Comparison of ENCODE assay signal across 20 cellular contexts in the genomic region with DNA sequence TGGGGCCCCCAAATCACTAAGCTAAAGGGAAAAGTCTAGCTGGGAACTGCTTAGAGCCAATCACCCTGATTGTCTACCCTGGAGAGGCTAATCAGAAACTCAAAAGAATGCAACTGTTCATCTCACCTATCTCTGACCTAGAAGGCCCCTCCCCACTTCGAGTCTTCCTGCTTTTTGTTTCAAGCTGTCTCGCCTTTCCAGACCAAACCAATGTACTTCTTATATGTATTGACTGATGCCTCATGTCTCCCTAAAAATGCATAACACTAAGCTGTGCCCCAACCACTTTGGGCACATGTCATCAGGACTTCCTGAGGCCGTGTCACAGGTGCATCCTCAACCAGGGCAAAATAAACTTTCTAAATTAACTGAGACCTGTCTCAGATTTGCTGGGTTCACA.
DNase-seq lines count a peak whose midpoint lies in the region; FAIRE-seq and TF ChIP-seq lines count a peak whose summit lies in the region.
"Had no signal": no experiment of that assay in that cellular context is flagged by ENCODE, and none has a peak within 500 bp of the region (broad histone marks: within the 10 kb centered on the region; RNA-seq: fewer than 3 reads in every experiment).

No MANE protein-coding gene starts in this region.

- dilution Hi-C loops in endothelial cell of umbilical vein (cut with MboI; ENCODE audit: extremely low pct_ligation_motif_present, low sequenced_read_pairs) = no loop called here

- H3K4me1 ChIP-seq in OCI-LY7 (ENCODE audit: insufficient read depth, low read length, poor library complexity, severe bottlenecking) = peaks cover 14% of the 10 kb centered on the region
- peaks cover 66% of the 10 kb centered on the region for H3K4me1 ChIP-seq in endothelial cell of umbilical vein (ENCODE audit: control insufficient read depth, extremely low read depth, insufficient read depth, low read length)

- no peaks in the 10 kb centered on the region for H3K9me1 ChIP-seq in endothelial cell of umbilical vein (replicated peaks; ENCODE audit: control insufficient read depth, extremely low read depth, insufficient read depth, low read length)

- no peaks in the 10 kb centered on the region for H4K20me1 ChIP-seq in OCI-LY7 (ENCODE audit: insufficient read depth, low read length)
- no peaks in the 10 kb centered on the region for H4K20me1 ChIP-seq in endothelial cell of umbilical vein (replicated peaks; ENCODE audit: control insufficient read depth, extremely low read depth, insufficient read depth, low read length)

- no peaks in the 10 kb centered on the region for H3K9me3 Mint-ChIP-seq in nephron
- H3K9me3 Mint-ChIP-seq: activated naive CD8-positive, alpha-beta T cell treated with anti-CD3 and anti-CD28 coated beads, Interleukin-2, amount 50 U/mL, for 24 hours; activated T-helper 1 cell treated with anti-CD3 and anti-CD28 coated beads, Interleukin-12 subunit alpha, Interleukin-12 subunit beta, Interleukin-2, Interleukin-4 antibody, amounts not matched to agents 30 ng/mL and 10 ng/mL and 1 ng/mL, durations not matched to agents 14 hours and 24 hours and 36 hours; T-helper 1 cell treated with Interleukin-12 subunit alpha and Interleukin-12 subunit beta and Interleukin-4 antibody, amounts not matched to agents 30 μg/mL and 1 μg/mL, for 36 hours had no signal

- no peaks in the 10 kb centered on the region for H3K36me3 ChIP-seq in OCI-LY7 (ENCODE audit: insufficient read depth, low read length)
- peaks cover 0 to 3% of the 10 kb centered on the region in 2 experiments for H3K36me3 ChIP-seq in endothelial cell of umbilical vein (ENCODE audit: control insufficient read depth in 2 of 2, extremely low read depth in 1 of 2, insufficient read depth in 2 of 2, low read length in 2 of 2)
- peaks cover 5% of the 10 kb centered on the region for H3K36me3 ChIP-seq in MG63

- no peaks in the 10 kb centered on the region for H3K27me3 ChIP-seq in endothelial cell of umbilical vein (ENCODE audit: control insufficient read depth in 2 of 2, insufficient read depth in 2 of 2, low read length in 2 of 2)
- no peaks in the 10 kb centered on the region for H3K27me3 ChIP-seq in MG63

- H3K27me3 Mint-ChIP-seq in nephron (ENCODE audit: low read depth) = no peaks in the 10 kb centered on the region
- H3K27me3 Mint-ChIP-seq: activated naive CD8-positive, alpha-beta T cell treated with anti-CD3 and anti-CD28 coated beads, Interleukin-2, amount 50 U/mL, for 24 hours had no signal

- peak; percentile 5 for FAIRE-seq in GM12892 (lab: Jason Lieb, UNC)
- FAIRE-seq in endothelial cell of umbilical vein (lab: Jason Lieb, UNC) = no peak
- FAIRE-seq: GM12891 had no signal

- CTCF ChIA-PET in OCI-LY7 (lab: Charles Lee; ENCODE audit: unreplicated experiment) = no interaction called here
- CTCF ChIA-PET in endothelial cell of umbilical vein (lab: Charles Lee) = interaction anchor here (1.0 to 5.0 kb wide), 3 partner anchors 8 to 65 kb away, joined by 3 to 22 read pairs (median 4); no protein-coding TSS in a partner anchor

- TF ChIP-seq CTCF in OCI-LY7 (conservative IDR thresholded peaks at IDR 0.05; ENCODE audit: low read length) = no peak
- no peak for TF ChIP-seq CTCF in endothelial cell of umbilical vein (IDR thresholded peaks at IDR 0.05; ENCODE audit: extremely low read depth in 1 of 2, insufficient read depth in 1 of 2, low read depth in 1 of 2, low read length in 2 of 2)
- no peak for TF ChIP-seq CTCF in nephron (IDR thresholded peaks at IDR 0.05; ENCODE audit: unreplicated experiment in 3 of 3)

- H3K9ac ChIP-seq in endothelial cell of umbilical vein (replicated peaks; ENCODE audit: extremely low read depth, insufficient read depth, low read length) = peak overlapping the region; percentile 87

- no peaks in the 10 kb centered on the region; the same call in 1 of the 2 replicates for H3K9me2 ChIP-seq in OCI-LY7 (ENCODE audit: insufficient read depth, low read length)

- H3K79me2 ChIP-seq in OCI-LY7 (ENCODE audit: insufficient read depth, low read depth, low read length) = no peaks in the 10 kb centered on the region
- peaks cover 21% of the 10 kb centered on the region for H3K79me2 ChIP-seq in endothelial cell of umbilical vein (ENCODE audit: control insufficient read depth, insufficient read depth, low read length)

- H3K27ac Mint-ChIP-seq in nephron = peak overlapping the region; percentile 39 to 80 (median 54)
- H3K27ac Mint-ChIP-seq: activated naive CD8-positive, alpha-beta T cell treated with anti-CD3 and anti-CD28 coated beads, Interleukin-2, amount 50 U/mL, for 24 hours; activated T-helper 1 cell treated with anti-CD3 and anti-CD28 coated beads, Interleukin-12 subunit alpha, Interleukin-12 subunit beta, Interleukin-2, Interleukin-4 antibody, amounts not matched to agents 30 ng/mL and 10 ng/mL and 1 ng/mL, durations not matched to agents 14 hours and 24 hours and 36 hours; T-helper 1 cell treated with Interleukin-12 subunit alpha and Interleukin-12 subunit beta and Interleukin-4 antibody, amounts not matched to agents 30 μg/mL and 1 μg/mL, for 36 hours had no signal

- POLR2A ChIA-PET in OCI-LY7 (lab: Charles Lee) = interaction anchor here (0.9 to 2.0 kb wide), 6 partner anchors 13 to 396 kb away, joined by 3 to 10 read pairs (median 4); no protein-coding TSS in a partner anchor
- POLR2A ChIA-PET in endothelial cell of umbilical vein (lab: Charles Lee) = no interaction called here

- peak overlapping the region; percentile 19 for H3K4me2 ChIP-seq in OCI-LY7 (ENCODE audit: low read length)
- no peak overlapping the region for H3K4me2 ChIP-seq in endothelial cell of umbilical vein (ENCODE audit: insufficient read depth, low read length)

- H3K4me1 Mint-ChIP-seq in nephron = peaks cover 38% of the 10 kb centered on the region

- H3K9me3 ChIP-seq in OCI-LY7 (ENCODE audit: low read length) (no peaks in the 10 kb centered on the region), endothelial cell of umbilical vein (replicated peaks; ENCODE audit: control insufficient read depth, insufficient read depth, low read length) (no peaks in the 10 kb centered on the region), MG63 (no peaks in the 10 kb centered on the region)

- intact Hi-C loops in OCI-LY7 (cut with micrococcal nuclease; ENCODE audit: unreplicated experiment) = no loop called here
- intact Hi-C loops in endothelial cell of umbilical vein (cut with micrococcal nuclease) = loop anchor here (5.0 kb wide), 1 partner anchor 354 kb away; a partner anchor contains a TSS

- DNase-seq in GM12892 (ENCODE audit: insufficient read length) (no peak), OCI-LY7 (ENCODE audit: low spot score) (peak; percentile 41), endothelial cell of umbilical vein (ENCODE audit: low read depth, low spot score) (peak; percentile 55), NCI-H2081 (lab: John Stamatoyannopoulos, UW) (no peak), MG63 (no peak), NCI-H446 treated with DMSO at 0.1 percent for 48 hours (lab: John Stamatoyannopoulos, UW) (no peak)
- DNase-seq: activated CD8-positive, alpha-beta memory T cell treated with anti-CD3 and anti-CD28 coated beads for 24 hours; activated naive CD8-positive, alpha-beta T cell treated with anti-CD3 and anti-CD28 coated beads, Interleukin-2, amount 50 U/mL, for 24 hours; effector CD8-positive, alpha-beta T cell; hippocampal formation; Kasumi-1; NCI-H1436 treated with DMSO at 0.1 percent for 48 hours; NCI-H2227 treated with DMSO at 0.1 percent for 48 hours; stimulated activated CD4-positive, alpha-beta T cell treated with anti-CD3 and anti-CD28 coated beads, Interleukin-4, amount 100 ng/mL, for 4 hours; stimulated activated CD8-positive, alpha-beta memory T cell treated with anti-CD3 and anti-CD28 coated beads, Interleukin-4, amount 100 ng/mL, for 48 hours had no signal

- H3K4me3 Mint-ChIP-seq in nephron = no peak overlapping the region
- H3K4me3 Mint-ChIP-seq: activated naive CD8-positive, alpha-beta T cell treated with anti-CD3 and anti-CD28 coated beads, Interleukin-2, amount 50 U/mL, for 24 hours; activated T-helper 1 cell treated with anti-CD3 and anti-CD28 coated beads, Interleukin-12 subunit alpha, Interleukin-12 subunit beta, Interleukin-2, Interleukin-4 antibody, amounts not matched to agents 30 ng/mL and 10 ng/mL and 1 ng/mL, durations not matched to agents 14 hours and 24 hours and 36 hours; T-helper 1 cell treated with Interleukin-12 subunit alpha and Interleukin-12 subunit beta and Interleukin-4 antibody, amounts not matched to agents 30 μg/mL and 1 μg/mL, for 36 hours had no signal

- no TSS peak for BruUV-seq in OCI-LY7 (replicated peaks; lab: Mats Ljungman, UMichigan)
- BruUV-seq in endothelial cell of umbilical vein (replicated peaks; lab: Mats Ljungman, UMichigan) = no TSS peak

- TF ChIP-seq POLR2A in GM12892 (IDR thresholded peaks at IDR 0.05; ENCODE audit: low read depth, low read length) (no peak), endothelial cell of umbilical vein (IDR thresholded peaks at IDR 0.05; ENCODE audit: low read depth, low read length) (no peak)

- peak overlapping the region; percentile 53; the same call in 1 of the 2 replicates for H2AFZ ChIP-seq in OCI-LY7 (ENCODE audit: low read length)
- no peak overlapping the region for H2AFZ ChIP-seq in endothelial cell of umbilical vein (ENCODE audit: low read depth, low read length)

- no peak overlapping the region for H3K27ac ChIP-seq in OCI-LY7 (ENCODE audit: low read depth, low read length, poor library complexity, severe bottlenecking)
- H3K27ac ChIP-seq in endothelial cell of umbilical vein (ENCODE audit: insufficient read depth, low read depth, low read length) = peak overlapping the region; percentile 99
- H3K27ac ChIP-seq: HL-60 had no signal

- H3K4me3 ChIP-seq in OCI-LY7 (ENCODE audit: low read depth, low read length, poor library complexity, severe bottlenecking) (no peak overlapping the region), endothelial cell of umbilical vein (replicated peaks in 1 of 3; ENCODE audit: insufficient read depth in 1 of 3, low read depth in 1 of 3, low read length in 3 of 3) (no peak overlapping the region), MG63 (no peak overlapping the region)

- peaks cover 58% of the 10 kb centered on the region for H3K36me3 Mint-ChIP-seq in nephron (ENCODE audit: low read depth)

TF ChIP-seq in endothelial cell of umbilical vein, 7 proteins besides CTCF, POLR2A, EP300 and RAD21 (continues in another document):
- TF ChIP-seq JUN (IDR thresholded peaks at IDR 0.05; ENCODE audit: borderline replicate concordance, insufficient read depth, insufficient read length, low read depth) (no peak), FOS (IDR thresholded peaks at IDR 0.05; ENCODE audit: borderline replicate concordance, insufficient read depth, low read length) (no peak), MYC (IDR thresholded peaks at IDR 0.05; ENCODE audit: low read depth, low read length) (no peak), EZH2 (IDR thresholded peaks at IDR 0.05; ENCODE audit: borderline replicate concordance, low read depth, low read length, severe bottlenecking) (no peak), GATA2 (IDR thresholded peaks at IDR 0.05; ENCODE audit: insufficient read depth, insufficient read length, low read depth, low read length) (no peak)
- TF ChIP-seq, protein P1, sequence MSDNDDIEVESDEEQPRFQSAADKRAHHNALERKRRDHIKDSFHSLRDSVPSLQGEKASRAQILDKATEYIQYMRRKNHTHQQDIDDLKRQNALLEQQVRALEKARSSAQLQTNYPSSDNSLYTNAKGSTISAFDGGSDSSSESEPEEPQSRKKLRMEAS (IDR thresholded peaks at IDR 0.05; ENCODE audit: insufficient read depth, insufficient read length) = no peak

Comparison
In these comparisons a context has a peak if more than half of its experiments do, and no peak if none do; other contexts are left out.
1. DNase-seq: peak in OCI-LY7 (single experiment) and endothelial cell of umbilical vein (single experiment); none in GM12892 (single experiment), NCI-H2081 (0 of 2), MG63 (single experiment) and NCI-H446 treated with DMSO at 0.1 percent for 48 hours (single experiment).